In the genomic region with DNA sequence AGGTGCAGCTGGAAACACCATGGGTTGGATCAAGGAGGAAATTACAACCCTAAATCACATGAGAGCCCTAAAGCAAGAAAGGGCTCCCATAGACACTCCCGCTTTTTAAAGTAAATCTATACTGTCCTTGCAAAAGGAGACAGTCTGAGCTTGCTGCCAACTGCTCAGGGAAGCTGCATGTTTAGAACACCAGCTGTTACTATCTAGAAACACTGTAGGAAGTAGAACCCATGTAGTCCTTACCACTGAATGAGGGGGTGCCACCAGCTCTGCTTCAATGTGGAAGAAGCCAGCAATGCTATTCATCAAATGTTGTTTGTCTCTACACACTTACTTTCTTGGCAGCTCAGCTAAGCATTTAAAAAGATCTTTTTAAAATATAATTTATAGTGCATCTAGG, we compare ENCODE assay signal across 19 cellular contexts.
DNase-seq lines count a peak whose midpoint lies in the region; ATAC-seq and TF ChIP-seq lines count a peak whose summit lies in the region.
"Had no signal": no experiment of that assay in that cellular context is flagged by ENCODE, and none has a peak within 500 bp of the region (broad histone marks: within the 10 kb centered on the region; RNA-seq: fewer than 3 reads in every experiment).

No MANE protein-coding gene starts in this region.

- H4K20me1 ChIP-seq in mammary epithelial cell (ENCODE audit: insufficient read depth, low read length): no peaks in the 10 kb centered on the region
- H4K20me1 ChIP-seq: BLaER1 had no signal

- no peak overlapping the region for H3K9ac ChIP-seq in mammary epithelial cell (ENCODE audit: insufficient read depth, low read length)
- H3K9ac ChIP-seq: BLaER1 had no signal

- peaks cover 20% of the 10 kb centered on the region for H3K36me3 Mint-ChIP-seq in T-cell

- H3K27me3 ChIP-seq in mammary epithelial cell (ENCODE audit: insufficient read depth, low read length): no peaks in the 10 kb centered on the region
- H3K27me3 ChIP-seq: BLaER1 had no signal

- no peaks in the 10 kb centered on the region for H3K4me1 Mint-ChIP-seq in T-cell
- H3K4me1 Mint-ChIP-seq: GM23338 had no signal

- BruUV-seq in mammary epithelial cell (replicated peaks; lab: Mats Ljungman, UMichigan): no TSS peak

- no peaks in the 10 kb centered on the region for H3K9me3 ChIP-seq in mammary epithelial cell (replicated peaks; ENCODE audit: insufficient read depth, low read length)
- H3K9me3 ChIP-seq: A549, BLaER1 had no signal

- no peak overlapping the region for H3K27ac ChIP-seq in mammary epithelial cell (ENCODE audit: insufficient read depth, low read depth, low read length)
- H3K27ac ChIP-seq: 22Rv1, A549, BLaER1, HL-60 had no signal

- WGBS in mammary epithelial cell (ENCODE audit: low coverage, missing lambda C conversion rate): 100% methylated on average over 1 of the region's 1 CpG

- H3K36me3 ChIP-seq in mammary epithelial cell (ENCODE audit: insufficient read depth, low read length): no peaks in the 10 kb centered on the region
- H3K36me3 ChIP-seq: BLaER1 had no signal

- H3K79me2 ChIP-seq in mammary epithelial cell (ENCODE audit: insufficient read depth, low read length): no peaks in the 10 kb centered on the region

- no peak for TF ChIP-seq CTCF in mammary epithelial cell (conservative IDR thresholded peaks at IDR 0.05 in 1 of 2, IDR thresholded peaks at IDR 0.05 in 1 of 2; ENCODE audit: extremely low read depth in 1 of 2, insufficient read depth in 1 of 2, low read depth in 1 of 2, low read length in 2 of 2)

- CTCF ChIA-PET in T-cell (lab: Charles Lee) (interaction anchor here (0.5 to 1.6 kb wide), 6 partner anchors 11 to 1149 kb away, joined by 3 to 6 read pairs (median 3); no protein-coding TSS in a partner anchor), mammary epithelial cell (lab: Charles Lee; ENCODE audit: low non-redundant PET) (no interaction called here)

- in situ Hi-C loops in mammary epithelial cell (cut with MboI; ENCODE audit: low sequenced_read_pairs in 2 of 2): loop anchor here (25.0 kb wide), 2 partner anchors 802 to 977 kb away; no protein-coding TSS in a partner anchor

- H3K9me3 Mint-ChIP-seq in T-cell: no peaks in the 10 kb centered on the region
- H3K9me3 Mint-ChIP-seq: CD8-positive, alpha-beta T cell; GM23338 had no signal

- H3K27me3 Mint-ChIP-seq in T-cell: no peaks in the 10 kb centered on the region

- dilution Hi-C loops in mammary epithelial cell (cut with HindIII; ENCODE audit: low sequenced_read_pairs): no loop called here

- intact Hi-C loops in mammary epithelial cell (cut with micrococcal nuclease): no loop called here

- H3K4me3 ChIP-seq in mammary epithelial cell (replicated peaks in 1 of 3; ENCODE audit: insufficient read depth in 1 of 3, low read depth in 2 of 3, low read length in 3 of 3): no peak overlapping the region
- H3K4me3 ChIP-seq: A549, BLaER1, GM23338 had no signal

- peak; percentile 56 for DNase-seq in NCI-H2171 treated with DMSO at 0.1 percent for 48 hours (lab: John Stamatoyannopoulos, UW)
- DNase-seq in NCI-H2171 (lab: John Stamatoyannopoulos, UW): no peak
- peak; percentile 59 for DNase-seq in NCI-H82 (lab: John Stamatoyannopoulos, UW)
- DNase-seq in myocyte (ENCODE audit: low read depth): peak; percentile 3
- peak; percentile 24 for DNase-seq in superior temporal gyrus (ENCODE audit: extremely low spot score)
- DNase-seq in C1 segment of cervical spinal cord (lab: John Stamatoyannopoulos, UW): no peak
- no peak for DNase-seq in T-cell
- no peak for DNase-seq in mammary epithelial cell
- DNase-seq: AML-193; Calu3; CD8-positive, alpha-beta T cell; DMS79; GDM1; HCEC 1CT had no signal

- ATAC-seq in T-cell (replicated peaks in 1 of 4): no peak
- ATAC-seq: A549; CD8-positive, alpha-beta T cell; GM23338 had no signal

- H3K27ac Mint-ChIP-seq in T-cell: no peak overlapping the region
- H3K27ac Mint-ChIP-seq: CD8-positive, alpha-beta T cell had no signal

- H2AFZ ChIP-seq in mammary epithelial cell (ENCODE audit: low read depth, low read length): no peak overlapping the region
- H2AFZ ChIP-seq: GM23338 had no signal

- H3K4me2 ChIP-seq in mammary epithelial cell (ENCODE audit: insufficient read depth, low read depth, low read length): no peak overlapping the region
- H3K4me2 ChIP-seq: A549, BLaER1, GM23338 had no signal

- POLR2A ChIA-PET in T-cell (lab: Charles Lee): no interaction called here

- H3K4me1 ChIP-seq in mammary epithelial cell (ENCODE audit: insufficient read depth, low read length): no peaks in the 10 kb centered on the region
- H3K4me1 ChIP-seq: A549, BLaER1 had no signal

- H3K4me3 Mint-ChIP-seq in T-cell: no peak overlapping the region
- H3K4me3 Mint-ChIP-seq: CD8-positive, alpha-beta T cell; GM23338 had no signal

Comparison
In these comparisons a context has a peak if more than half of its experiments do, and no peak if none do; other contexts are left out.
1. DNase-seq: peak in NCI-H2171 treated with DMSO at 0.1 percent for 48 hours (single experiment), NCI-H82 (single experiment), myocyte (single experiment) and superior temporal gyrus (single experiment); none in NCI-H2171 (single experiment), C1 segment of cervical spinal cord (0 of 14), T-cell (0 of 34) and mammary epithelial cell (single experiment).